1 cellular context compared by ENCODE assay signal in genomic region chr10:78634389-78634815, GRCh38.
TF ChIP-seq lines count a peak whose summit lies in the region.

No MANE protein-coding gene starts in this region.

TF ChIP-seq in SK-N-SH treated with all-trans-retinoic acid at 6 μM for 48 hours, 23 proteins besides CTCF, POLR2A, EP300 and RAD21 (continued from another document):
- TF ChIP-seq CSRNP3 (CRISPR knock-in tag; IDR thresholded peaks at IDR 0.05) (0 out of 2 replicates have a peak, but pooled peaks have one; percentile 21), CREB5 (CRISPR knock-in tag; IDR thresholded peaks at IDR 0.05; ENCODE audit: low read depth) (0 out of 2 replicates have a peak, but pooled peaks have one; percentile 13), ZFP30 (CRISPR knock-in tag; IDR thresholded peaks at IDR 0.05) (no peak), ZNF565 (CRISPR knock-in tag; conservative IDR thresholded peaks at IDR 0.05; ENCODE audit: low read depth) (peak; percentile 74; the same call in 1 of the 2 replicates), ZNF70 (CRISPR knock-in tag; IDR thresholded peaks at IDR 0.05) (no peak), TCF4 (CRISPR knock-in tag; IDR thresholded peaks at IDR 0.05; ENCODE audit: borderline replicate concordance) (peak; percentile 59; the same call in 1 of the 2 replicates), ARNTL (CRISPR knock-in tag; IDR thresholded peaks at IDR 0.05; ENCODE audit: borderline replicate concordance, low read depth) (no peak), OSR1 (CRISPR knock-in tag; IDR thresholded peaks at IDR 0.05) (no peak), CSDC2 (CRISPR knock-in tag; IDR thresholded peaks at IDR 0.05) (peak; percentile 73; the same call in 1 of the 2 replicates), ZNF8 (CRISPR knock-in tag; IDR thresholded peaks at IDR 0.05) (no peak)
